37 cellular contexts compared by ENCODE assay signal in the genomic region with DNA sequence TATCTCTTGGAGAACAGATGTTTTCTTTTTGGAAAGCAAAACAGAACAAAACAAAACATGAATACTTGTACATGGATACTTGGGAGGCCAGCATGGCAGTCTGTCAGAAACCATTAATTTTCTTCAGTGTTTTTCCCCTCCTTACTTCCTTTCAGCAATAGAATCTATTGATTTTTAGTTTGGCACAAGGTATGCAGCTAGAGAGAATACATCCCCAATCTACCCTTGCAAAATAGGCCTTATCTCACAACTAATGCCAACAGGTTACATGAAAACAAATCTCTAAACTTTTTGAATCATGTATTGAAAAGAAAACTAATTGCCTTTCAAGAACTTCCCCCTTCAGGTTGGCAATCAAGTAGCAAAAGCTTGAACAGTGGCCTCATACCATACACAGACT. TPM values are rescaled to one million over a fixed set of nuclear protein-coding genes. Genes with fewer than 3 reads are reported as not detected.
"Had no signal": no experiment of that assay in that cellular context is flagged by ENCODE, and none has a peak within 500 bp of the region (broad histone marks: within the 10 kb centered on the region; RNA-seq: fewer than 3 reads in every experiment).

No MANE protein-coding gene starts in this region.

- H3K36me3 ChIP-seq: adrenal gland, ascending aorta, brain microvascular endothelial cell, breast epithelium had no signal

- H3K4me1 ChIP-seq: adrenal gland, ascending aorta, breast epithelium had no signal

- ATAC-seq: activated CD8-positive, alpha-beta T cell treated with anti-CD3 and anti-CD28 coated beads for 36 hours; activated naive CD4-positive, alpha-beta T cell treated with anti-CD3 and anti-CD28 coated beads, Interleukin-2, amount 50 U/mL, for 72 hours; activated T-cell treated with anti-CD3 and anti-CD28 coated beads, Interleukin-2, amount 50 U/mL, for 4 hours; activated T-cell treated with anti-CD3 and anti-CD28 coated beads, Interleukin-2, amount 50 U/mL, for 72 hours; activated T-helper 17 cell treated with anti-CD3 and anti-CD28 coated beads, Interleukin-2, amount 50 U/mL, for 72 hours had no signal

- H3K4me3 ChIP-seq: adrenal gland, ascending aorta, breast epithelium had no signal

- H3K27me3 ChIP-seq: adrenal gland, ascending aorta, brain microvascular endothelial cell, breast epithelium had no signal

- FAIRE-seq: TTC549 had no signal

- H3K27ac ChIP-seq: adrenal gland, ascending aorta, brain microvascular endothelial cell, breast epithelium, VCaP had no signal

- DNase-seq: activated B cell treated with CpG ODN at 0.5 μM for 24 hours; activated CD4-positive, alpha-beta memory T cell treated with anti-CD3 and anti-CD28 coated beads for 36 hours; activated CD4-positive, alpha-beta T cell treated with anti-CD3 and anti-CD28 coated beads for 4 hours; activated CD4-positive, alpha-beta T cell treated with anti-CD3 and anti-CD28 coated beads, Interleukin-2, amount 10 ng/mL, durations not matched to agents 24 days and 14 days; activated CD4-positive, alpha-beta T cell treated with anti-CD3 and anti-CD28 coated beads, Interleukin-2, amount 50 U/mL, for 1 hour; activated CD4-positive, alpha-beta T cell treated with anti-CD3 and anti-CD28 coated beads, Interleukin-2, amount 50 U/mL, for 4 hours; activated CD4-positive, CD25-positive, alpha-beta regulatory T cell treated with anti-CD3 and anti-CD28 coated beads, Interleukin-2, amount 50 U/mL, for 72 hours; activated CD8-positive, alpha-beta memory T cell treated with anti-CD3 and anti-CD28 coated beads, Interleukin-2, amount 50 U/mL, for 4 hours; activated CD8-positive, alpha-beta T cell treated with anti-CD3 and anti-CD28 coated beads for 36 hours; activated effector memory CD4-positive, alpha-beta T cell treated with anti-CD3 and anti-CD28 coated beads, Interleukin-2, amount 50 U/mL, for 16 hours; activated gamma-delta T cell treated with Interleukin-2 at 50 U/mL for 16 hours; activated naive CD4-positive, alpha-beta T cell; activated naive CD4-positive, alpha-beta T cell treated with anti-CD3 and anti-CD28 coated beads for 36 hours; activated naive CD4-positive, alpha-beta T cell treated with anti-CD3 and anti-CD28 coated beads, Interleukin-2, amount 50 U/mL, for 16 hours; activated naive CD8-positive, alpha-beta T cell treated with anti-CD3 and anti-CD28 coated beads for 36 hours; activated T-cell treated with anti-CD3 and anti-CD28 coated beads for 4 hours; activated T-cell treated with anti-CD3 and anti-CD28 coated beads, Interleukin-2, amount 50 U/mL, for 1 hour; activated T-cell treated with anti-CD3 and anti-CD28 coated beads, Interleukin-2, amount 50 U/mL, for 4 hours; activated T-cell treated with anti-CD3 and anti-CD28 coated beads, Interleukin-2, amount 50 U/mL, for 72 hours; adrenal gland; amniotic stem cell; anterior cingulate cortex; brain microvascular endothelial cell; central memory CD4-positive, alpha-beta T cell; T-helper 1 cell; T-helper 2 cell; T-helper 9 cell had no signal

- H3K9me3 ChIP-seq: adrenal gland, ascending aorta, breast epithelium had no signal

RNA-seq across cellular contexts. Expression of a gene that starts 2.8 kb away (rescaled TPM):
- total RNA-seq: activated B cell treated with CpG ODN at 0.5 μM for 24 hours; activated CD4-positive, alpha-beta memory T cell treated with anti-CD3 and anti-CD28 coated beads for 36 hours; activated CD4-positive, alpha-beta T cell treated with anti-CD3 and anti-CD28 coated beads, Interleukin-2, amount 10 ng/mL, durations not matched to agents 24 days and 14 days; activated CD8-positive, alpha-beta memory T cell treated with anti-CD3 and anti-CD28 coated beads for 36 hours; activated CD8-positive, alpha-beta T cell treated with anti-CD3 and anti-CD28 coated beads for 36 hours; activated naive CD4-positive, alpha-beta T cell treated with anti-CD3 and anti-CD28 coated beads for 36 hours; activated naive CD4-positive, alpha-beta T cell treated with anti-CD3 and anti-CD28 coated beads, Interleukin-2, amount 50 U/mL, for 72 hours; activated naive CD8-positive, alpha-beta T cell treated with anti-CD3 and anti-CD28 coated beads for 36 hours; activated T-cell treated with anti-CD3 and anti-CD28 coated beads, Interleukin-2, amount 50 U/mL, for 4 hours; activated T-cell treated with anti-CD3 and anti-CD28 coated beads, Interleukin-2, amount 50 U/mL, for 72 hours; activated T-helper 1 cell treated with anti-CD3 and anti-CD28 coated beads, Interleukin-12 subunit alpha, Interleukin-12 subunit beta, Interleukin-2, Interleukin-4 antibody, amounts not matched to agents 30 ng/mL and 10 ng/mL and 1 ng/mL, durations not matched to agents 14 hours and 24 hours and 36 hours; activated T-helper 17 cell treated with anti-CD3 and anti-CD28 coated beads, Interleukin-2, amount 50 U/mL, for 72 hours; adrenal gland; ascending aorta; breast epithelium; cardiac septum; cerebellum had no signal
- polyA plus RNA-seq: adrenal gland had no signal

RNA-seq across cellular contexts. Expression of a gene that starts 40.1 kb away (rescaled TPM):
- total RNA-seq: activated B cell treated with CpG ODN at 0.5 μM for 24 hours; activated CD4-positive, alpha-beta memory T cell treated with anti-CD3 and anti-CD28 coated beads for 36 hours; activated CD4-positive, alpha-beta T cell treated with anti-CD3 and anti-CD28 coated beads, Interleukin-2, amount 10 ng/mL, durations not matched to agents 24 days and 14 days; activated CD8-positive, alpha-beta memory T cell treated with anti-CD3 and anti-CD28 coated beads for 36 hours; activated CD8-positive, alpha-beta T cell treated with anti-CD3 and anti-CD28 coated beads for 36 hours; activated naive CD4-positive, alpha-beta T cell treated with anti-CD3 and anti-CD28 coated beads for 36 hours; activated naive CD4-positive, alpha-beta T cell treated with anti-CD3 and anti-CD28 coated beads, Interleukin-2, amount 50 U/mL, for 72 hours; activated naive CD8-positive, alpha-beta T cell treated with anti-CD3 and anti-CD28 coated beads for 36 hours; activated T-cell treated with anti-CD3 and anti-CD28 coated beads, Interleukin-2, amount 50 U/mL, for 4 hours; activated T-cell treated with anti-CD3 and anti-CD28 coated beads, Interleukin-2, amount 50 U/mL, for 72 hours; activated T-helper 1 cell treated with anti-CD3 and anti-CD28 coated beads, Interleukin-12 subunit alpha, Interleukin-12 subunit beta, Interleukin-2, Interleukin-4 antibody, amounts not matched to agents 30 ng/mL and 10 ng/mL and 1 ng/mL, durations not matched to agents 14 hours and 24 hours and 36 hours; activated T-helper 17 cell treated with anti-CD3 and anti-CD28 coated beads, Interleukin-2, amount 50 U/mL, for 72 hours; adrenal gland; ascending aorta; cerebellum had no signal
